In genomic region chr19:6373813-6374108, GRCh38 we compare ENCODE assay signal across 8 cellular contexts. TPM values are rescaled to one million over a fixed set of nuclear protein-coding genes. Genes with fewer than 3 reads are reported as not detected.
DNase-seq lines count a peak whose midpoint lies in the region; ATAC-seq lines count a peak whose summit lies in the region.

No MANE protein-coding gene starts in this region.

- peak overlapping the region; percentile 95 for H3K4me3 ChIP-seq in thymus (ENCODE audit: low read length)

- no peaks in the 10 kb centered on the region for H3K9me3 Mint-ChIP-seq in activated T-cell treated with anti-CD3 and anti-CD28 coated beads, Interleukin-2, amount 50 U/mL, for 4 hours
- H3K9me3 Mint-ChIP-seq in activated naive CD8-positive, alpha-beta T cell treated with anti-CD3 and anti-CD28 coated beads, Interleukin-2, amount 10 ng/mL, durations not matched to agents 7 days and 5 days: no peaks in the 10 kb centered on the region

- WGBS in thymus: 48% methylated on average over 5 of the region's 5 CpGs

- peak overlapping the region; percentile 86 for H3K4me3 Mint-ChIP-seq in activated T-cell treated with anti-CD3 and anti-CD28 coated beads, Interleukin-2, amount 50 U/mL, for 4 hours
- H3K4me3 Mint-ChIP-seq in activated naive CD8-positive, alpha-beta T cell treated with anti-CD3 and anti-CD28 coated beads, Interleukin-2, amount 10 ng/mL, durations not matched to agents 7 days and 5 days: peak overlapping the region; percentile 87

- no peaks in the 10 kb centered on the region for H3K27me3 Mint-ChIP-seq in activated T-cell treated with anti-CD3 and anti-CD28 coated beads, Interleukin-2, amount 50 U/mL, for 4 hours (ENCODE audit: low read depth)
- no peaks in the 10 kb centered on the region for H3K27me3 Mint-ChIP-seq in activated naive CD8-positive, alpha-beta T cell treated with anti-CD3 and anti-CD28 coated beads, Interleukin-2, amount 10 ng/mL, durations not matched to agents 7 days and 5 days

- H3K27ac Mint-ChIP-seq in activated naive CD8-positive, alpha-beta T cell treated with anti-CD3 and anti-CD28 coated beads, Interleukin-2, amount 10 ng/mL, durations not matched to agents 7 days and 5 days: peak overlapping the region; percentile 94

- DNase-seq in activated T-cell treated with anti-CD3 and anti-CD28 coated beads, Interleukin-2, amount 50 U/mL, for 4 hours: no peak
- no peak for DNase-seq in activated T-cell treated with anti-CD3 and anti-CD28 coated beads for 4 hours
- no peak for DNase-seq in activated naive CD8-positive, alpha-beta T cell treated with anti-CD3 and anti-CD28 coated beads, Interleukin-2, amount 10 ng/mL, durations not matched to agents 7 days and 5 days

- ATAC-seq in activated T-cell treated with anti-CD3 and anti-CD28 coated beads, Interleukin-2, amount 50 U/mL, for 4 hours: no peak
- no peak for ATAC-seq in activated naive CD8-positive, alpha-beta T cell treated with anti-CD3 and anti-CD28 coated beads, Interleukin-2, amount 10 ng/mL, durations not matched to agents 7 days and 5 days (ENCODE audit: low read depth)
- no peak for ATAC-seq in HG02852 (IDR thresholded peaks at IDR 0.05; ENCODE audit: unreplicated experiment)
- ATAC-seq in HG03108 (IDR thresholded peaks at IDR 0.05; ENCODE audit: unreplicated experiment): no peak
- ATAC-seq in GM19035 (IDR thresholded peaks at IDR 0.05; ENCODE audit: unreplicated experiment): no peak

- no peaks in the 10 kb centered on the region for H3K9me3 ChIP-seq in thymus (ENCODE audit: control insufficient read depth)

- peaks cover 9% of the 10 kb centered on the region for H3K36me3 Mint-ChIP-seq in activated T-cell treated with anti-CD3 and anti-CD28 coated beads, Interleukin-2, amount 50 U/mL, for 4 hours (ENCODE audit: insufficient read depth)
- peaks cover 10% of the 10 kb centered on the region for H3K36me3 Mint-ChIP-seq in activated naive CD8-positive, alpha-beta T cell treated with anti-CD3 and anti-CD28 coated beads, Interleukin-2, amount 10 ng/mL, durations not matched to agents 7 days and 5 days

- H3K36me3 ChIP-seq in thymus (ENCODE audit: control insufficient read depth, insufficient read depth): peaks cover 37% of the 10 kb centered on the region

- POLR2A ChIA-PET in activated naive CD8-positive, alpha-beta T cell treated with anti-CD3 and anti-CD28 coated beads, Interleukin-2, amount 10 ng/mL, durations not matched to agents 7 days and 5 days (lab: Charles Lee): interaction anchor here (0.6 to 4.4 kb wide), 4 partner anchors 11 to 364 kb away, joined by 3 to 40 read pairs (median 8); partner anchors contain the start of genes CLPP, GPR108 and GTF2F1

- H3K27ac ChIP-seq in layer of hippocampus (ENCODE audit: low read depth, low read length) (peak overlapping the region; percentile 38), thymus (ENCODE audit: low read depth) (peak overlapping the region; percentile 43)

- peaks cover 7% of the 10 kb centered on the region for H3K4me1 ChIP-seq in thymus (ENCODE audit: control insufficient read depth, insufficient read depth, low read length)

- H3K4me1 Mint-ChIP-seq in activated T-cell treated with anti-CD3 and anti-CD28 coated beads, Interleukin-2, amount 50 U/mL, for 4 hours (ENCODE audit: low read depth): peaks cover 10% of the 10 kb centered on the region
- peaks cover 15% of the 10 kb centered on the region for H3K4me1 Mint-ChIP-seq in activated naive CD8-positive, alpha-beta T cell treated with anti-CD3 and anti-CD28 coated beads, Interleukin-2, amount 10 ng/mL, durations not matched to agents 7 days and 5 days

- H3K27me3 ChIP-seq in layer of hippocampus (ENCODE audit: control insufficient read depth, insufficient read depth, low read length) (no peaks in the 10 kb centered on the region), thymus (ENCODE audit: control insufficient read depth, insufficient read depth) (no peaks in the 10 kb centered on the region)

RNA-seq across cellular contexts. Expression of gene ALKBH7, which starts 1.2 kb away (rescaled TPM):
- 10 to 100 TPM; 28.8 to 37.7 (median 36.3) TPM for total RNA-seq in activated T-cell treated with anti-CD3 and anti-CD28 coated beads, Interleukin-2, amount 50 U/mL, for 4 hours
- total RNA-seq in activated naive CD8-positive, alpha-beta T cell treated with anti-CD3 and anti-CD28 coated beads, Interleukin-2, amount 10 ng/mL, durations not matched to agents 7 days and 5 days: 10 to 100 TPM; 52.0 to 55.7 TPM
- 66.5 TPM for polyA plus RNA-seq in thymus

RNA-seq across cellular contexts. Expression of gene PSPN, which starts 2.0 kb away (rescaled TPM):
- 1 to 10 TPM; 1.4 to 1.9 (median 1.4) TPM for total RNA-seq in activated T-cell treated with anti-CD3 and anti-CD28 coated beads, Interleukin-2, amount 50 U/mL, for 4 hours
- 1 to 10 TPM; 2.4 to 2.7 TPM for total RNA-seq in activated naive CD8-positive, alpha-beta T cell treated with anti-CD3 and anti-CD28 coated beads, Interleukin-2, amount 10 ng/mL, durations not matched to agents 7 days and 5 days
- polyA plus RNA-seq in thymus: 1.0 TPM

RNA-seq across cellular contexts. Expression of gene CLPP, which starts 12.4 kb away (rescaled TPM):
- 100 to 1,000 TPM; 228 to 249 (median 237) TPM for total RNA-seq in activated T-cell treated with anti-CD3 and anti-CD28 coated beads, Interleukin-2, amount 50 U/mL, for 4 hours
- total RNA-seq in activated naive CD8-positive, alpha-beta T cell treated with anti-CD3 and anti-CD28 coated beads, Interleukin-2, amount 10 ng/mL, durations not matched to agents 7 days and 5 days: 100 to 1,000 TPM; 112 to 126 TPM
- polyA plus RNA-seq in thymus: 88.4 TPM

RNA-seq across cellular contexts. Expression of gene GTF2F1, which starts 19.2 kb away (rescaled TPM):
- total RNA-seq in activated T-cell treated with anti-CD3 and anti-CD28 coated beads, Interleukin-2, amount 50 U/mL, for 4 hours: 10 to 100 TPM; 68.6 to 77.9 (median 75.1) TPM
- total RNA-seq in activated naive CD8-positive, alpha-beta T cell treated with anti-CD3 and anti-CD28 coated beads, Interleukin-2, amount 10 ng/mL, durations not matched to agents 7 days and 5 days: 10 to 100 TPM; 67.3 to 72.8 TPM
- 41.5 TPM for polyA plus RNA-seq in thymus

RNA-seq across cellular contexts. Expression of gene ACER1, which starts 40.3 kb away (rescaled TPM):
- under 1 TPM; 0.13 to 0.22 (median 0.15) TPM for total RNA-seq in activated T-cell treated with anti-CD3 and anti-CD28 coated beads, Interleukin-2, amount 50 U/mL, for 4 hours
- under 1 TPM; 0.54 to 0.55 TPM for total RNA-seq in activated naive CD8-positive, alpha-beta T cell treated with anti-CD3 and anti-CD28 coated beads, Interleukin-2, amount 10 ng/mL, durations not matched to agents 7 days and 5 days
- 2.8 TPM for polyA plus RNA-seq in thymus
